Comparison of ENCODE assay signal across 24 cellular contexts in genomic region chr7:131077735-131078134, GRCh38.
"Had no signal": no experiment of that assay in that cellular context is flagged by ENCODE, and none has a peak within 500 bp of the region (broad histone marks: within the 10 kb centered on the region; RNA-seq: fewer than 3 reads in every experiment).

No MANE protein-coding gene starts in this region.

- H3K4me3 Mint-ChIP-seq: activated CD4-positive, alpha-beta T cell treated with anti-CD3 and anti-CD28 coated beads, Interleukin-2, amount 10 ng/mL, durations not matched to agents 7 days and 5 days; activated CD8-positive, alpha-beta memory T cell treated with anti-CD3 and anti-CD28 coated beads, Interleukin-2, amount 10 ng/mL, durations not matched to agents 7 days and 5 days; activated CD8-positive, alpha-beta T cell treated with anti-CD3 and anti-CD28 coated beads for 36 hours; activated T-helper 1 cell treated with anti-CD3 and anti-CD28 coated beads, Interleukin-12 subunit alpha, Interleukin-12 subunit beta, Interleukin-2, Interleukin-4 antibody, amounts not matched to agents 30 ng/mL and 10 ng/mL and 1 ng/mL, durations not matched to agents 14 hours and 24 hours and 36 hours; memory B cell; nephron progenitor cell; stimulated activated naive CD8-positive, alpha-beta T cell treated with anti-CD3 and anti-CD28 coated beads, Interleukin-15, Interleukin-2, amounts not matched to agents 100 ng/mL and 50 ng/mL, for 24 hours had no signal

- H3K9me3 ChIP-seq: ascending aorta, esophagus muscularis mucosa, gastroesophageal sphincter, right atrium auricular region, suprapubic skin, tibial nerve had no signal

- FAIRE-seq: urothelium cell line had no signal

- H3K4me3 ChIP-seq: ascending aorta, esophagus muscularis mucosa, gastroesophageal sphincter, right atrium auricular region, suprapubic skin, tibial nerve had no signal

- H3K27ac ChIP-seq: brain microvascular endothelial cell, esophagus muscularis mucosa, gastroesophageal sphincter, right atrium auricular region, suprapubic skin had no signal

- ATAC-seq: activated CD8-positive, alpha-beta memory T cell treated with anti-CD3 and anti-CD28 coated beads, Interleukin-2, amount 10 ng/mL, durations not matched to agents 7 days and 5 days; activated CD8-positive, alpha-beta T cell treated with anti-CD3 and anti-CD28 coated beads for 36 hours; gastroesophageal sphincter had no signal

- H3K27me3 ChIP-seq: ascending aorta, brain microvascular endothelial cell, esophagus muscularis mucosa, gastroesophageal sphincter, right atrium auricular region, suprapubic skin, tibial nerve had no signal

- DNase-seq: activated CD4-positive, alpha-beta T cell treated with anti-CD3 and anti-CD28 coated beads, Interleukin-2, amount 10 ng/mL, durations not matched to agents 7 days and 5 days; activated CD8-positive, alpha-beta memory T cell treated with anti-CD3 and anti-CD28 coated beads, Interleukin-2, amount 10 ng/mL, durations not matched to agents 7 days and 5 days; activated CD8-positive, alpha-beta T cell treated with anti-CD3 and anti-CD28 coated beads for 36 hours; activated gamma-delta T cell; activated naive CD4-positive, alpha-beta T cell treated with anti-CD3 and anti-CD28 coated beads, Interleukin-2, amount 50 U/mL, for 16 hours; brain microvascular endothelial cell; caudate nucleus; head of caudate nucleus; hypothalamus; nephron progenitor cell; stimulated activated CD4-positive, alpha-beta T cell treated with anti-CD3 and anti-CD28 coated beads, Interleukin-1b, Interleukin-23, amount 100 ng/mL, for 48 hours; SW 1271; T-helper 2 cell had no signal

- H3K9me3 Mint-ChIP-seq: activated CD8-positive, alpha-beta T cell treated with anti-CD3 and anti-CD28 coated beads for 36 hours; activated T-helper 1 cell treated with anti-CD3 and anti-CD28 coated beads, Interleukin-12 subunit alpha, Interleukin-12 subunit beta, Interleukin-2, Interleukin-4 antibody, amounts not matched to agents 30 ng/mL and 10 ng/mL and 1 ng/mL, durations not matched to agents 14 hours and 24 hours and 36 hours; memory B cell; nephron progenitor cell; stimulated activated naive CD8-positive, alpha-beta T cell treated with anti-CD3 and anti-CD28 coated beads, Interleukin-15, Interleukin-2, amounts not matched to agents 100 ng/mL and 50 ng/mL, for 24 hours had no signal

- H3K27me3 Mint-ChIP-seq: activated CD4-positive, alpha-beta T cell treated with anti-CD3 and anti-CD28 coated beads, Interleukin-2, amount 10 ng/mL, durations not matched to agents 7 days and 5 days; activated CD8-positive, alpha-beta memory T cell treated with anti-CD3 and anti-CD28 coated beads, Interleukin-2, amount 10 ng/mL, durations not matched to agents 7 days and 5 days; activated CD8-positive, alpha-beta T cell treated with anti-CD3 and anti-CD28 coated beads for 36 hours; memory B cell; progenitor cell of endocrine pancreas; stimulated activated naive CD8-positive, alpha-beta T cell treated with anti-CD3 and anti-CD28 coated beads, Interleukin-15, Interleukin-2, amounts not matched to agents 100 ng/mL and 50 ng/mL, for 24 hours had no signal

- H3K27ac Mint-ChIP-seq: activated CD4-positive, alpha-beta T cell treated with anti-CD3 and anti-CD28 coated beads, Interleukin-2, amount 10 ng/mL, durations not matched to agents 7 days and 5 days; activated CD8-positive, alpha-beta memory T cell treated with anti-CD3 and anti-CD28 coated beads, Interleukin-2, amount 10 ng/mL, durations not matched to agents 7 days and 5 days; activated T-helper 1 cell treated with anti-CD3 and anti-CD28 coated beads, Interleukin-12 subunit alpha, Interleukin-12 subunit beta, Interleukin-2, Interleukin-4 antibody, amounts not matched to agents 30 ng/mL and 10 ng/mL and 1 ng/mL, durations not matched to agents 14 hours and 24 hours and 36 hours; memory B cell; nephron progenitor cell; progenitor cell of endocrine pancreas; stimulated activated naive CD8-positive, alpha-beta T cell treated with anti-CD3 and anti-CD28 coated beads, Interleukin-15, Interleukin-2, amounts not matched to agents 100 ng/mL and 50 ng/mL, for 24 hours had no signal
